ENCODE assay signal across 1 cellular context in the genomic region with DNA sequence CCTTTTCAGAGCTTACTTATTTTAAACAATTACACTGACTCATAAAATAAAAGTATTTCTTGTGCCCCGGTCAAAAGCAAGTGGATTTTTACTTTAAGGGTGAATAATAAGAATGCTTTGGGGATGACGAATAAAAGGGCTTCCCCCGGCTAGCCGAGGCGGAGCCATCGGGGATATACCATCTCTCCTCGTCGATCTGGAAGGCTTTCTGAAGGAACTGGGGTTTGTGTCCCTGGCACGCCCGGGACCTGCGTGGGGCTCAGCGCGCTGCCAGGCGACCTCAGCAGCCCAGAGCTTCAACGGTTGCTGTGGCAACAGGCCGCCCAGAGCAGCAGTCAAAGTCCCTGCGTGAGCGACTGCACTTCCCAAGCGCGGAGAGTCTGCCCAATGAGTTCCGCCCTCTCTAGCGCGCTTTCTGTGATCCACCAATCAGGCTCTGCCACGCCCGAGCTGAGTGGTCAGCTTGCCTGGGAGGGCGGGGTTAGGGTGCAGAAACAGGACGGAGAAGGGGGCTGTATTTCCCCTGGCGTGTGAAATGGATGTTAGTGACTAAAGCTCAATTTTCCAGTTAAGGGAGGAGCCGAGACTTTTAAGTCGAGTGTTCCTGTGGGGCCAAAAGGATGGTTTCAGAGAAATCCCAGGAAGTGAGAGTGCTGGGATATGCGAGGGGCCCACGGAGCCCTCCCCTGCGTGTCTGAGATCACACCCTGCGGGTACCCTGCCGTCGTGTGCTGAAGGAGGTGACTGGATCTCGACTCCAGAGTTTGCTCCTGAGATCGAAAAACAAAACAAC.
TF ChIP-seq lines count a peak whose summit lies in the region.

No MANE protein-coding gene starts in this region.

TF ChIP-seq in K562, 482 proteins besides CTCF, POLR2A, EP300 and RAD21 (continued from another document):
- no peak for TF ChIP-seq FOXO4 (CRISPR knock-in tag; IDR thresholded peaks at IDR 0.05)
- no peak for TF ChIP-seq SRF (CRISPR knock-in tag; IDR thresholded peaks at IDR 0.05)
